ENCODE assay signal across 13 cellular contexts in genomic region chr1:29856663-29857224, GRCh38.
"Had no signal": no experiment of that assay in that cellular context is flagged by ENCODE, and none has a peak within 500 bp of the region (broad histone marks: within the 10 kb centered on the region; RNA-seq: fewer than 3 reads in every experiment).

No MANE protein-coding gene starts in this region.

- H3K4me3 ChIP-seq: cardiac muscle cell, esophagus muscularis mucosa, prostate gland, right lobe of liver, SK-N-MC, spleen had no signal

- H3K27ac ChIP-seq: cardiac muscle cell, esophagus muscularis mucosa, prostate gland, right lobe of liver, SK-N-MC, spleen, VCaP had no signal

- H3K36me3 ChIP-seq: cardiac muscle cell, esophagus muscularis mucosa, prostate gland, right lobe of liver, spleen had no signal

- H3K9me3 ChIP-seq: prostate gland had no signal

- DNase-seq: activated CD4-positive, alpha-beta memory T cell treated with anti-CD3 and anti-CD28 coated beads for 36 hours; activated CD4-positive, alpha-beta T cell treated with anti-CD3 and anti-CD28 coated beads for 1 hour; activated CD8-positive, alpha-beta memory T cell treated with anti-CD3 and anti-CD28 coated beads, Interleukin-2, amount 10 ng/mL, durations not matched to agents 7 days and 5 days; activated naive CD4-positive, alpha-beta T cell treated with anti-CD3 and anti-CD28 coated beads, Interleukin-2, amount 50 U/mL, for 16 hours; activated T-cell treated with anti-CD3 and anti-CD28 coated beads, Interleukin-2, amount 50 U/mL, for 1 hour; hippocampal formation; right lobe of liver; spleen had no signal

- H3K4me1 ChIP-seq: esophagus muscularis mucosa, prostate gland, right lobe of liver had no signal

- H3K27me3 ChIP-seq: cardiac muscle cell, right lobe of liver had no signal
